Comparison of ENCODE assay signal across 22 cellular contexts in genomic region chr2:39138837-39139211, GRCh38.
"Had no signal": no experiment of that assay in that cellular context is flagged by ENCODE, and none has a peak within 500 bp of the region (broad histone marks: within the 10 kb centered on the region; RNA-seq: fewer than 3 reads in every experiment).

No MANE protein-coding gene starts in this region.

- ATAC-seq: left cardiac atrium; lower lobe of right lung; natural killer cell; pancreas; stimulated activated naive CD8-positive, alpha-beta T cell treated with anti-CD3 and anti-CD28 coated beads, Interleukin-15, amount 100 ng/mL, for 72 hours had no signal

- H3K4me3 Mint-ChIP-seq: natural killer cell had no signal

- H3K27ac Mint-ChIP-seq: natural killer cell had no signal

- H3K27me3 Mint-ChIP-seq: stimulated activated naive CD8-positive, alpha-beta T cell treated with anti-CD3 and anti-CD28 coated beads, Interleukin-15, amount 100 ng/mL, for 72 hours had no signal

- FAIRE-seq: colon, islet of Langerhans, pancreas, small intestine had no signal

- DNase-seq: activated CD4-positive, alpha-beta T cell treated with anti-CD3 and anti-CD28 coated beads, Interleukin-2, amount 50 U/mL, for 4 hours; activated gamma-delta T cell treated with Interleukin-2 at 50 U/mL for 16 hours; activated T-cell treated with anti-CD3 and anti-CD28 coated beads, Interleukin-2, amount 50 U/mL, for 48 hours; aorta; brain microvascular endothelial cell; central memory CD4-positive, alpha-beta T cell; dorsolateral prefrontal cortex; foreskin fibroblast; hippocampal formation; left cardiac atrium; lower lobe of right lung; natural killer cell; pancreas; right lobe of liver; small intestine; stimulated activated CD4-positive, alpha-beta T cell treated with anti-CD3 and anti-CD28 coated beads, Interleukin-15, amount 100 ng/mL, for 24 hours; stimulated activated CD4-positive, alpha-beta T cell treated with anti-CD3 and anti-CD28 coated beads, Interleukin-2, amount 100 ng/mL, for 48 hours; stimulated activated naive CD8-positive, alpha-beta T cell treated with anti-CD3 and anti-CD28 coated beads, Interleukin-15, amount 100 ng/mL, for 72 hours; T1000; transverse colon had no signal

- H3K9me3 Mint-ChIP-seq: natural killer cell; stimulated activated naive CD8-positive, alpha-beta T cell treated with anti-CD3 and anti-CD28 coated beads, Interleukin-15, amount 100 ng/mL, for 72 hours had no signal

- H3K36me3 Mint-ChIP-seq: natural killer cell had no signal
